In genomic region chr20:60236613-60237012, GRCh38 we compare ENCODE assay signal across 18 cellular contexts.
DNase-seq lines count a peak whose midpoint lies in the region; ATAC-seq, FAIRE-seq and TF ChIP-seq lines count a peak whose summit lies in the region.
"Had no signal": no experiment of that assay in that cellular context is flagged by ENCODE, and none has a peak within 500 bp of the region (broad histone marks: within the 10 kb centered on the region; RNA-seq: fewer than 3 reads in every experiment).

No MANE protein-coding gene starts in this region.

- no peaks in the 10 kb centered on the region for H3K4me1 Mint-ChIP-seq in activated T-cell treated with anti-CD3 and anti-CD28 coated beads, Interleukin-2, amount 50 U/mL, for 72 hours (ENCODE audit: low read depth)
- H3K4me1 Mint-ChIP-seq: CD4-positive, CD25-positive, alpha-beta regulatory T cell; CD8-positive, alpha-beta memory T cell had no signal

- no peak overlapping the region for H3K27ac Mint-ChIP-seq in activated T-cell treated with anti-CD3 and anti-CD28 coated beads, Interleukin-2, amount 50 U/mL, for 72 hours
- H3K27ac Mint-ChIP-seq: CD4-positive, CD25-positive, alpha-beta regulatory T cell; CD8-positive, alpha-beta memory T cell had no signal

- BruUV-seq in GM12878 (replicated peaks; lab: Mats Ljungman, UMichigan) (no TSS peak), mammary epithelial cell (replicated peaks; lab: Mats Ljungman, UMichigan) (no TSS peak)

- H3K9me3 ChIP-seq in GM12878 (replicated peaks; ENCODE audit: control insufficient read depth, insufficient read depth, low read length) = no peaks in the 10 kb centered on the region
- H3K9me3 ChIP-seq in mammary epithelial cell (replicated peaks; ENCODE audit: insufficient read depth, low read length) = no peaks in the 10 kb centered on the region
- H3K9me3 ChIP-seq in sigmoid colon = peaks cover 0 to 5% (median 0%) of the 10 kb centered on the region in 4 donors
- H3K9me3 ChIP-seq: BE2C, Caco-2, HAP-1 had no signal

- no peak for FAIRE-seq in GM12878 (lab: Jason Lieb, UNC)
- FAIRE-seq: D721Med, K562 had no signal

- H3K36me3 ChIP-seq in GM12878 (ENCODE audit: control insufficient read depth in 2 of 2, insufficient read depth in 2 of 2, low read length in 1 of 2) (no peaks in the 10 kb centered on the region; a peak in 1 of 4 replicates), mammary epithelial cell (ENCODE audit: insufficient read depth, low read length) (no peaks in the 10 kb centered on the region), sigmoid colon (no peaks in the 10 kb centered on the region)
- H3K36me3 ChIP-seq: BE2C, HAP-1 had no signal

- 0% methylated on average over 1 of the region's 1 CpG for WGBS in GM12878 (ENCODE audit: insufficient coverage, insufficient replicate concordance, low lambda C conversion rate, missing lambda C conversion rate)
- 92% methylated on average over 1 of the region's 1 CpG for WGBS in mammary epithelial cell (ENCODE audit: low coverage, missing lambda C conversion rate)
- WGBS in sigmoid colon, 2 donors = 62 to 66% methylated on average over 1 of the region's 1 CpG

- H3K4me2 ChIP-seq in GM12878 (ENCODE audit: control insufficient read depth, insufficient read depth) (no peak overlapping the region), mammary epithelial cell (ENCODE audit: insufficient read depth, low read depth, low read length) (no peak overlapping the region)

- no peak for TF ChIP-seq CTCF in GM12878 (IDR thresholded peaks at IDR 0.05 in 2 of 3, conservative IDR thresholded peaks at IDR 0.05 in 1 of 3; ENCODE audit: control insufficient read depth in 2 of 3, extremely low read depth in 1 of 3, insufficient read depth in 1 of 3, low read depth in 3 of 3, low read length in 3 of 3)
- no peak for TF ChIP-seq CTCF in mammary epithelial cell (conservative IDR thresholded peaks at IDR 0.05 in 1 of 2, IDR thresholded peaks at IDR 0.05 in 1 of 2; ENCODE audit: extremely low read depth in 1 of 2, insufficient read depth in 1 of 2, low read depth in 1 of 2, low read length in 2 of 2)
- no peak for TF ChIP-seq CTCF in sigmoid colon (IDR thresholded peaks at IDR 0.05)

- dilution Hi-C loops in mammary epithelial cell (cut with HindIII; ENCODE audit: low sequenced_read_pairs) = no loop called here

- H3K9ac ChIP-seq in GM12878 (ENCODE audit: control insufficient read depth, insufficient read depth, low read length) (no peak overlapping the region), mammary epithelial cell (ENCODE audit: insufficient read depth, low read length) (no peak overlapping the region)
- H3K9ac ChIP-seq: GM23248 had no signal

- H2AFZ ChIP-seq in GM12878 (ENCODE audit: control insufficient read depth, low read depth, low read length) = no peak overlapping the region
- no peak overlapping the region for H2AFZ ChIP-seq in mammary epithelial cell (ENCODE audit: low read depth, low read length)
- H2AFZ ChIP-seq: GM23248 had no signal

- H4K20me1 ChIP-seq in GM12878 (ENCODE audit: control insufficient read depth, insufficient read depth) (no peaks in the 10 kb centered on the region), mammary epithelial cell (ENCODE audit: insufficient read depth, low read length) (no peaks in the 10 kb centered on the region)

- ATAC-seq in activated T-cell treated with anti-CD3 and anti-CD28 coated beads, Interleukin-2, amount 50 U/mL, for 72 hours (replicated peaks in 1 of 2) = peak; percentile 34 to 51
- ATAC-seq in HG02610 (IDR thresholded peaks at IDR 0.05; ENCODE audit: unreplicated experiment) (peak; percentile 60), GM12878 (no peak)
- ATAC-seq: K562 had no signal

- POLR2A ChIA-PET in GM12878 (lab: Charles Lee) = no interaction called here

- H3K27me3 Mint-ChIP-seq in activated T-cell treated with anti-CD3 and anti-CD28 coated beads, Interleukin-2, amount 50 U/mL, for 72 hours (ENCODE audit: low read depth) = peaks cover 11% of the 10 kb centered on the region

- H3K4me1 ChIP-seq in GM12878 (ENCODE audit: control insufficient read depth, insufficient read depth, low read length) (no peaks in the 10 kb centered on the region), mammary epithelial cell (ENCODE audit: insufficient read depth, low read length) (no peaks in the 10 kb centered on the region), sigmoid colon (no peaks in the 10 kb centered on the region)
- H3K4me1 ChIP-seq: BE2C, Caco-2, HAP-1 had no signal

- TF ChIP-seq EP300 in GM12878 (IDR thresholded peaks at IDR 0.05; ENCODE audit: borderline replicate concordance in 1 of 2, control insufficient read depth in 1 of 2, low read depth in 2 of 2, low read length in 2 of 2) = no peak
- no peak for TF ChIP-seq EP300 in sigmoid colon (IDR thresholded peaks at IDR 0.05)

- no peak overlapping the region for H3K27ac ChIP-seq in GM12878 (ENCODE audit: control insufficient read depth, insufficient read depth)
- no peak overlapping the region for H3K27ac ChIP-seq in mammary epithelial cell (ENCODE audit: insufficient read depth, low read depth, low read length)
- H3K27ac ChIP-seq in sigmoid colon = no peak overlapping the region
- H3K27ac ChIP-seq: GM23248 had no signal

- H3K79me2 ChIP-seq in GM12878 (ENCODE audit: control insufficient read depth, insufficient read depth, low read length) (no peaks in the 10 kb centered on the region), mammary epithelial cell (ENCODE audit: insufficient read depth, low read length) (no peaks in the 10 kb centered on the region)

- H3K27me3 ChIP-seq in GM12878 (replicated peaks in 1 of 2; ENCODE audit: control insufficient read depth in 2 of 2, insufficient read depth in 2 of 2, low read length in 1 of 2) (no peaks in the 10 kb centered on the region), mammary epithelial cell (ENCODE audit: insufficient read depth, low read length) (no peaks in the 10 kb centered on the region), sigmoid colon (peaks cover 0 to 3% (median 0%) of the 10 kb centered on the region in 3 donors)
- H3K27me3 ChIP-seq: BE2C had no signal

- SMC1A ChIA-PET in GM12878 (lab: Charles Lee; ENCODE audit: uncharacterized antibody, unreplicated experiment) = no interaction called here

- no peaks in the 10 kb centered on the region for H3K9me3 Mint-ChIP-seq in activated T-cell treated with anti-CD3 and anti-CD28 coated beads, Interleukin-2, amount 50 U/mL, for 72 hours
- H3K9me3 Mint-ChIP-seq: CD4-positive, CD25-positive, alpha-beta regulatory T cell had no signal

- DNase-seq in activated T-cell treated with anti-CD3 and anti-CD28 coated beads, Interleukin-2, amount 50 U/mL, for 72 hours = no peak
- no peak for DNase-seq in activated T-cell treated with anti-CD3 and anti-CD28 coated beads, Interleukin-2, amount 50 U/mL, for 48 hours
- no peak for DNase-seq in GM12878 (ENCODE audit: low read depth, low spot score)
- no peak for DNase-seq in mammary epithelial cell
- DNase-seq in sigmoid colon = no peak
- DNase-seq in superior temporal gyrus (ENCODE audit: extremely low spot score) = no peak
- DNase-seq: 8988T; BE2C; C1 segment of cervical spinal cord; Caco-2; CD4-positive, CD25-positive, alpha-beta regulatory T cell; CD8-positive, alpha-beta memory T cell; GDM1; GM23248 had no signal

- H3K4me3 ChIP-seq in GM12878 (no peak overlapping the region), mammary epithelial cell (replicated peaks in 1 of 3; ENCODE audit: insufficient read depth in 1 of 3, low read depth in 2 of 3, low read length in 3 of 3) (no peak overlapping the region), sigmoid colon (no peak overlapping the region)
- H3K4me3 ChIP-seq: GM23248, HAP-1, K562 had no signal

- intact Hi-C loops in GM12878 (cut with micrococcal nuclease; ENCODE audit: unreplicated experiment) = no loop called here
- intact Hi-C loops in mammary epithelial cell (cut with micrococcal nuclease) = no loop called here
- intact Hi-C loops in sigmoid colon (cut with DNase I) = no loop called here

- H3K4me3 Mint-ChIP-seq in activated T-cell treated with anti-CD3 and anti-CD28 coated beads, Interleukin-2, amount 50 U/mL, for 72 hours = no peak overlapping the region
- H3K4me3 Mint-ChIP-seq: CD4-positive, CD25-positive, alpha-beta regulatory T cell; CD8-positive, alpha-beta memory T cell had no signal

- RAD21 ChIA-PET in GM12878 (lab: Charles Lee; ENCODE audit: unreplicated experiment) = interaction anchor here (0.5 kb wide), 1 partner anchor 30 kb away, joined by 3 read pairs; no protein-coding TSS in a partner anchor

- in situ Hi-C loops in GM12878 (cut with MboI) = no loop called here
- in situ Hi-C loops in mammary epithelial cell (cut with MboI; ENCODE audit: low sequenced_read_pairs in 2 of 2) = no loop called here

- TF ChIP-seq POLR2A in GM12878 (IDR thresholded peaks at IDR 0.05; ENCODE audit: low read depth, low read length) = no peak
- no peak for TF ChIP-seq POLR2A in sigmoid colon (IDR thresholded peaks at IDR 0.05)

- H3K36me3 Mint-ChIP-seq in activated T-cell treated with anti-CD3 and anti-CD28 coated beads, Interleukin-2, amount 50 U/mL, for 72 hours (ENCODE audit: insufficient read depth in 2 of 2) = peaks cover 0 to 1% of the 10 kb centered on the region in 2 donors
- H3K36me3 Mint-ChIP-seq: CD4-positive, CD25-positive, alpha-beta regulatory T cell had no signal

- CTCF ChIA-PET in GM12878 (lab: Yijun Ruan, JAX) = interaction anchor here (1.2 to 1.6 kb wide), 2 partner anchors 26 to 29 kb away, joined by 3 to 4 read pairs; no protein-coding TSS in a partner anchor
- CTCF ChIA-PET in mammary epithelial cell (lab: Charles Lee; ENCODE audit: low non-redundant PET) = no interaction called here

- TF ChIP-seq RAD21 in GM12878 (IDR thresholded peaks at IDR 0.05; ENCODE audit: insufficient read depth, low read depth, low read length) = no peak

TF ChIP-seq in GM12878, 131 proteins besides CTCF, POLR2A, EP300 and RAD21:
- TF ChIP-seq HSF1 (IDR thresholded peaks at IDR 0.05; ENCODE audit: low read depth, low read length) (no peak), JUNB (IDR thresholded peaks at IDR 0.05) (peak; percentile 14; the same call in 1 of the 2 replicates)
